ENCODE assay signal across 9 cellular contexts in the genomic region with DNA sequence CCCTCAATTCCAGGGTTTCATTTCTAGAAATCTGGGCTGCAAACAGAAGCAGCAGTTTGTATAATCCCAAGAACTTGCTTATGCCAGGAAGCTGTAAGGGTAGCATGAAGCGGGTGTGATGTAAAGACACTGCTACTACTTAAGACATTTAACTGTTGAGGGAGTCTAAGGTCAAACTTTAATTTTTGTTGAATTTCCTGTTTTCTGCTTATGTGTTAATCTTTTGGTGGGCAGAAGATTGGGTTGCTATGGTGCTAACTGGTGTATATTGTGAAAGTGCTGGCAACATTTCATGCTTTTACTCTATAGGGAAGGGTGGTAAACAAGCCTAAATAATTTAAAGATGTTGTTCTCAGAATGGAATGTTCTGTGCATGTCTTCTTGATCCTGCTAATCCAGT. TPM values are rescaled to one million over a fixed set of nuclear protein-coding genes. Genes with fewer than 3 reads are reported as not detected.
DNase-seq lines count a peak whose midpoint lies in the region; ATAC-seq and TF ChIP-seq lines count a peak whose summit lies in the region.
"Had no signal": no experiment of that assay in that cellular context is flagged by ENCODE, and none has a peak within 500 bp of the region (broad histone marks: within the 10 kb centered on the region; RNA-seq: fewer than 3 reads in every experiment).

No MANE protein-coding gene starts in this region.

- no peak for TF ChIP-seq POLR2A in spleen (IDR thresholded peaks at IDR 0.05)

- H3K4me3 Mint-ChIP-seq in activated CD4-positive, alpha-beta memory T cell treated with anti-CD3 and anti-CD28 coated beads for 36 hours: peak overlapping the region; percentile 6
- no peak overlapping the region for H3K4me3 Mint-ChIP-seq in activated CD4-positive, alpha-beta memory T cell treated with anti-CD3 and anti-CD28 coated beads, Interleukin-2, amount 10 ng/mL, durations not matched to agents 7 days and 5 days
- H3K4me3 Mint-ChIP-seq in WTC11: peak overlapping the region; percentile 36

- H3K27ac ChIP-seq in spleen: peak overlapping the region in 6 of 8 donors; percentile 26 to 97 (median 96)

- CTCF ChIA-PET in activated CD4-positive, alpha-beta memory T cell treated with anti-CD3 and anti-CD28 coated beads for 36 hours (lab: Charles Lee): no interaction called here
- CTCF ChIA-PET in activated CD4-positive, alpha-beta memory T cell treated with anti-CD3 and anti-CD28 coated beads, Interleukin-2, amount 10 ng/mL, durations not matched to agents 7 days and 5 days (lab: Charles Lee): interaction anchor here (2.0 kb wide), 1 partner anchor 22 kb away, joined by 4 read pairs; no protein-coding TSS in a partner anchor
- CTCF ChIA-PET in WTC11 (lab: Charles Lee): interaction anchor here (1.6 kb wide), 1 partner anchor 49 kb away, joined by 3 read pairs; no protein-coding TSS in a partner anchor

- 24 to 55% (median 44%) methylated on average over 1 of the region's 1 CpG for WGBS in spleen, 5 donors

- peaks cover 59% of the 10 kb centered on the region for H3K4me1 Mint-ChIP-seq in activated CD4-positive, alpha-beta memory T cell treated with anti-CD3 and anti-CD28 coated beads for 36 hours (ENCODE audit: low read depth)
- H3K4me1 Mint-ChIP-seq in activated CD4-positive, alpha-beta memory T cell treated with anti-CD3 and anti-CD28 coated beads, Interleukin-2, amount 10 ng/mL, durations not matched to agents 7 days and 5 days: peaks cover 40% of the 10 kb centered on the region
- H3K4me1 Mint-ChIP-seq in WTC11: peaks cover 46% of the 10 kb centered on the region

- no peaks in the 10 kb centered on the region for H3K36me3 Mint-ChIP-seq in activated CD4-positive, alpha-beta memory T cell treated with anti-CD3 and anti-CD28 coated beads for 36 hours
- H3K36me3 Mint-ChIP-seq in activated CD4-positive, alpha-beta memory T cell treated with anti-CD3 and anti-CD28 coated beads, Interleukin-2, amount 10 ng/mL, durations not matched to agents 7 days and 5 days (ENCODE audit: low read depth): peaks cover 6% of the 10 kb centered on the region
- no peaks in the 10 kb centered on the region for H3K36me3 Mint-ChIP-seq in WTC11

- ATAC-seq in WTC11 (no peak), HG03280 (IDR thresholded peaks at IDR 0.05; ENCODE audit: unreplicated experiment) (no peak), GM21528 (IDR thresholded peaks at IDR 0.05; ENCODE audit: low FRiP score, unreplicated experiment) (no peak)

- H3K9me3 Mint-ChIP-seq in activated CD4-positive, alpha-beta memory T cell treated with anti-CD3 and anti-CD28 coated beads for 36 hours: no peaks in the 10 kb centered on the region
- no peaks in the 10 kb centered on the region for H3K9me3 Mint-ChIP-seq in activated CD4-positive, alpha-beta memory T cell treated with anti-CD3 and anti-CD28 coated beads, Interleukin-2, amount 10 ng/mL, durations not matched to agents 7 days and 5 days
- no peaks in the 10 kb centered on the region for H3K9me3 Mint-ChIP-seq in WTC11

- no peaks in the 10 kb centered on the region for H3K27me3 ChIP-seq in spleen (replicated peaks in 1 of 7)

- H3K4me1 ChIP-seq in spleen: peaks cover 18 to 85% (median 58%) of the 10 kb centered on the region in 6 donors

- no peak overlapping the region for H3K27ac Mint-ChIP-seq in activated CD4-positive, alpha-beta memory T cell treated with anti-CD3 and anti-CD28 coated beads for 36 hours
- no peak overlapping the region for H3K27ac Mint-ChIP-seq in activated CD4-positive, alpha-beta memory T cell treated with anti-CD3 and anti-CD28 coated beads, Interleukin-2, amount 10 ng/mL, durations not matched to agents 7 days and 5 days
- no peak overlapping the region for H3K27ac Mint-ChIP-seq in WTC11

- H3K27me3 Mint-ChIP-seq in activated CD4-positive, alpha-beta memory T cell treated with anti-CD3 and anti-CD28 coated beads for 36 hours: no peaks in the 10 kb centered on the region
- peaks cover 5% of the 10 kb centered on the region for H3K27me3 Mint-ChIP-seq in activated CD4-positive, alpha-beta memory T cell treated with anti-CD3 and anti-CD28 coated beads, Interleukin-2, amount 10 ng/mL, durations not matched to agents 7 days and 5 days
- H3K27me3 Mint-ChIP-seq in WTC11 (ENCODE audit: low read depth): peaks cover 17% of the 10 kb centered on the region

- intact Hi-C loops in activated CD4-positive, alpha-beta memory T cell treated with anti-CD3 and anti-CD28 coated beads for 36 hours (cut with micrococcal nuclease): loop anchor here (2.0 to 5.0 kb wide), 4 partner anchors 15 to 479 kb away; partner anchors contain the start of genes CENPO, DNAJC27 and PTRHD1
- intact Hi-C loops in spleen (cut with DNase I; ENCODE audit: low total_unique reads): no loop called here

- H3K36me3 ChIP-seq in spleen: no peaks in the 10 kb centered on the region

- DNase-seq in activated CD4-positive, alpha-beta memory T cell treated with anti-CD3 and anti-CD28 coated beads for 36 hours: no peak
- DNase-seq in activated CD4-positive, alpha-beta memory T cell treated with anti-CD3 and anti-CD28 coated beads, Interleukin-2, amount 10 ng/mL, durations not matched to agents 7 days and 5 days: no peak
- DNase-seq in WTC11 (ENCODE audit: low spot score) (no peak), fibroblast of villous mesenchyme (ENCODE audit: low read depth) (peak; percentile 81), spleen (no peak), NCI-H1105 (lab: John Stamatoyannopoulos, UW) (no peak)
- DNase-seq: NCI-H1417 treated with DMSO at 0.1 percent for 48 hours had no signal

- no peaks in the 10 kb centered on the region for H3K9me3 ChIP-seq in spleen

- H3K4me3 ChIP-seq in fibroblast of villous mesenchyme (ENCODE audit: low read depth, low read length) (no peak overlapping the region), spleen (peak overlapping the region in 4 of 8 donors; percentile 81 to 96 (median 90))

- no peak for TF ChIP-seq CTCF in WTC11 (IDR thresholded peaks at IDR 0.05)
- TF ChIP-seq CTCF in fibroblast of villous mesenchyme (IDR thresholded peaks at IDR 0.05; ENCODE audit: insufficient read depth, low read depth, low read length): no peak
- no peak for TF ChIP-seq CTCF in spleen (IDR thresholded peaks at IDR 0.05 in 8 of 11, conservative IDR thresholded peaks at IDR 0.05 in 3 of 11)

- POLR2A ChIA-PET in activated CD4-positive, alpha-beta memory T cell treated with anti-CD3 and anti-CD28 coated beads for 36 hours (lab: Charles Lee): interaction anchor here (1.0 kb wide), 1 partner anchor 19 kb away, joined by 3 read pairs; no protein-coding TSS in a partner anchor
- POLR2A ChIA-PET in activated CD4-positive, alpha-beta memory T cell treated with anti-CD3 and anti-CD28 coated beads, Interleukin-2, amount 10 ng/mL, durations not matched to agents 7 days and 5 days (lab: Charles Lee): no interaction called here
- POLR2A ChIA-PET in WTC11 (lab: Charles Lee): no interaction called here

TF ChIP-seq in WTC11, 78 proteins besides CTCF, POLR2A, EP300 and RAD21 (continues in another document):
- no peak for TF ChIP-seq GTF2I (CRISPR knock-in tag; conservative IDR thresholded peaks at IDR 0.05)
- TF ChIP-seq, protein P1, sequence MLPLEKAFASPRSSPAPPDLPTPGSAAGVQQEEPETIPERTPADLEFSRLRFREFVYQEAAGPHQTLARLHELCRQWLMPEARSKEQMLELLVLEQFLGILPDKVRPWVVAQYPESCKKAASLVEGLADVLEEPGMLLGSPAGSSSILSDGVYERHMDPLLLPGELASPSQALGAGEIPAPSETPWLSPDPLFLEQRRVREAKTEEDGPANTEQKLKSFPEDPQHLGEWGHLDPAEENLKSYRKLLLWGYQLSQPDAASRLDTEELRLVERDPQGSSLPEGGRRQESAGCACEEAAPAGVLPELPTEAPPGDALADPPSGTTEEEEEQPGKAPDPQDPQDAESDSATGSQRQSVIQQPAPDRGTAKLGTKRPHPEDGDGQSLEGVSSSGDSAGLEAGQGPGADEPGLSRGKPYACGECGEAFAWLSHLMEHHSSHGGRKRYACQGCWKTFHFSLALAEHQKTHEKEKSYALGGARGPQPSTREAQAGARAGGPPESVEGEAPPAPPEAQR (CRISPR knock-in tag; IDR thresholded peaks at IDR 0.05): no peak
- TF ChIP-seq ZNF138 (CRISPR knock-in tag; conservative IDR thresholded peaks at IDR 0.05): no peak
- no peak for TF ChIP-seq PRRX2 (CRISPR knock-in tag; IDR thresholded peaks at IDR 0.05)
- no peak for TF ChIP-seq FOXJ3 (CRISPR knock-in tag; IDR thresholded peaks at IDR 0.05; ENCODE audit: borderline replicate concordance)
- TF ChIP-seq RORB (CRISPR knock-in tag; IDR thresholded peaks at IDR 0.05): no peak
- TF ChIP-seq ZNF396 (CRISPR knock-in tag; IDR thresholded peaks at IDR 0.05; ENCODE audit: borderline replicate concordance): no peak
- TF ChIP-seq ATF2 (CRISPR knock-in tag; IDR thresholded peaks at IDR 0.05; ENCODE audit: borderline replicate concordance, low read depth): no peak
- TF ChIP-seq ZNF423 (CRISPR knock-in tag; IDR thresholded peaks at IDR 0.05): no peak
- TF ChIP-seq HMGA2 (CRISPR knock-in tag; IDR thresholded peaks at IDR 0.05): no peak
- no peak for TF ChIP-seq NR1H2 (CRISPR knock-in tag; IDR thresholded peaks at IDR 0.05)

RNA-seq across cellular contexts. Expression of gene NCOA1, which starts 2.7 kb away (rescaled TPM):
- total RNA-seq in activated CD4-positive, alpha-beta memory T cell treated with anti-CD3 and anti-CD28 coated beads for 36 hours: 10 to 100 TPM; 21.3 to 24.0 TPM
- total RNA-seq in activated CD4-positive, alpha-beta memory T cell treated with anti-CD3 and anti-CD28 coated beads, Interleukin-2, amount 10 ng/mL, durations not matched to agents 7 days and 5 days: 10 to 100 TPM; 15.8 to 16.6 TPM
- total RNA-seq in WTC11 (2021) (11.3 to 16.9 TPM (median 14.2 TPM) in 3 replicates), fibroblast of villous mesenchyme (17.4 and 19.0 TPM in 2 replicates), spleen (10 to 100 TPM; 47.0 to 73.6 (median 60.3) TPM)
- polyA plus RNA-seq in spleen: 1 to 10 TPM; 4.4 to 6.6 (median 5.3) TPM
